10 cellular contexts compared by ENCODE assay signal in genomic region chr17:40349477-40350409, GRCh38. TPM values are rescaled to one million over a fixed set of nuclear protein-coding genes. Genes with fewer than 3 reads are reported as not detected.
DNase-seq lines count a peak whose midpoint lies in the region; ATAC-seq and TF ChIP-seq lines count a peak whose summit lies in the region.
"Had no signal": no experiment of that assay in that cellular context is flagged by ENCODE, and none has a peak within 500 bp of the region (broad histone marks: within the 10 kb centered on the region; RNA-seq: fewer than 3 reads in every experiment).

No MANE protein-coding gene starts in this region.

- POLR2A ChIA-PET in CD4-positive, alpha-beta memory T cell (lab: Charles Lee; ENCODE audit: partially characterized antibody), result interaction anchor here (29.0 kb wide), 1 partner anchor 35 kb away, joined by 1054 read pairs; the partner anchor contains the start of gene RARA

- peak overlapping the region in 1 of 8 donors; percentile 52 for H3K4me3 Mint-ChIP-seq in CD4-positive, alpha-beta memory T cell
- H3K4me3 Mint-ChIP-seq in T-helper 17 cell, result peak overlapping the region; percentile 47

- no peaks in the 10 kb centered on the region for H3K27me3 ChIP-seq in CD4-positive, alpha-beta memory T cell (ENCODE audit: insufficient read depth, low read length)
- H3K27me3 ChIP-seq in neutrophil, result no peaks in the 10 kb centered on the region
- no peaks in the 10 kb centered on the region for H3K27me3 ChIP-seq in MM.1S (replicated peaks; ENCODE audit: insufficient read depth, low read length)

- ATAC-seq in T-helper 17 cell (no peak), HG03521 (IDR thresholded peaks at IDR 0.05; ENCODE audit: unreplicated experiment) (no peak)

- no peak overlapping the region for H3K9ac ChIP-seq in MM.1S (ENCODE audit: low read length)

- H3K27ac Mint-ChIP-seq in CD4-positive, alpha-beta memory T cell, result peak overlapping the region in 6 of 7 donors; percentile 45 to 95 (median 88)
- peak overlapping the region; percentile 94 for H3K27ac Mint-ChIP-seq in T-helper 17 cell

- H3K9me2 ChIP-seq in MM.1S (replicated peaks; ENCODE audit: insufficient read depth, low read length), result no peaks in the 10 kb centered on the region

- no peak overlapping the region for H3K27ac ChIP-seq in CD4-positive, alpha-beta memory T cell (ENCODE audit: low read depth, low read length)
- peak overlapping the region; percentile 48 for H3K27ac ChIP-seq in neutrophil
- no peak overlapping the region for H3K27ac ChIP-seq in MM.1S (ENCODE audit: low read length)
- H3K27ac ChIP-seq: HL-60 had no signal

- H3K9me3 ChIP-seq in CD4-positive, alpha-beta memory T cell (ENCODE audit: control insufficient read depth in 1 of 2, low read length in 2 of 2), result no peaks in the 10 kb centered on the region
- H3K9me3 ChIP-seq in T-helper 17 cell (ENCODE audit: control insufficient read depth, low read length, poor library complexity, severe bottlenecking), result no peaks in the 10 kb centered on the region
- no peaks in the 10 kb centered on the region for H3K9me3 ChIP-seq in neutrophil
- no peaks in the 10 kb centered on the region for H3K9me3 ChIP-seq in MM.1S (replicated peaks; ENCODE audit: insufficient read depth, low read length)

- H3K36me3 ChIP-seq in CD4-positive, alpha-beta memory T cell (ENCODE audit: insufficient read depth, low read length), result peaks cover 48% of the 10 kb centered on the region
- H3K36me3 ChIP-seq in neutrophil (peaks cover 98% of the 10 kb centered on the region), MM.1S (replicated peaks; ENCODE audit: insufficient read depth, low read length) (peaks cover 7% of the 10 kb centered on the region; the same call in 1 of the 2 replicates)

- peaks cover 22 to 70% (median 41%) of the 10 kb centered on the region in 4 donors for H3K4me1 Mint-ChIP-seq in CD4-positive, alpha-beta memory T cell
- H3K4me1 Mint-ChIP-seq in T-helper 17 cell, result peaks cover 43% of the 10 kb centered on the region

- TF ChIP-seq CTCF in fibroblast of the aortic adventitia (IDR thresholded peaks at IDR 0.05; ENCODE audit: insufficient read depth, low read length) (no peak), neutrophil (IDR thresholded peaks at IDR 0.05) (no peak), MM.1S (IDR thresholded peaks at IDR 0.05; ENCODE audit: low read length) (no peak)

- CTCF ChIA-PET in CD4-positive, alpha-beta memory T cell (lab: Charles Lee; ENCODE audit: partially characterized antibody), result interaction anchor here (0.8 to 10.0 kb wide), 4 partner anchors 32 to 335 kb away, joined by 3 to 573 read pairs (median 12); partner anchors contain the start of gene RARA

- H3F3A ChIP-seq in MM.1S (ENCODE audit: insufficient read depth, low read length), result peaks cover 7% of the 10 kb centered on the region; the same call in 1 of the 2 replicates

- no peak overlapping the region for H3K4me2 ChIP-seq in MM.1S (ENCODE audit: low read depth, low read length)

- H2AFZ ChIP-seq in MM.1S (ENCODE audit: low read length), result no peak overlapping the region

- intact Hi-C loops in CD4-positive, alpha-beta memory T cell (cut with micrococcal nuclease), result no loop called here

- peaks cover 11 to 48% of the 10 kb centered on the region in 2 donors for H3K36me3 Mint-ChIP-seq in CD4-positive, alpha-beta memory T cell
- H3K36me3 Mint-ChIP-seq in T-helper 17 cell (ENCODE audit: low read depth), result peaks cover 3% of the 10 kb centered on the region

- H3K9me3 Mint-ChIP-seq in CD4-positive, alpha-beta memory T cell, result no peaks in the 10 kb centered on the region

- H3K79me2 ChIP-seq in MM.1S (ENCODE audit: low read length), result peaks cover 62% of the 10 kb centered on the region

- H3K4me1 ChIP-seq in CD4-positive, alpha-beta memory T cell (ENCODE audit: insufficient read depth, low read length), result peaks cover 38% of the 10 kb centered on the region
- H3K4me1 ChIP-seq in neutrophil (ENCODE audit: control insufficient read depth in 1 of 2, insufficient read depth in 1 of 2, low read depth in 1 of 2, low read length in 1 of 2) (peaks cover 67 to 83% of the 10 kb centered on the region in 2 experiments), MM.1S (ENCODE audit: low read length) (peaks cover 5% of the 10 kb centered on the region; the same call in 1 of the 2 replicates)

- no peak for DNase-seq in CD4-positive, alpha-beta memory T cell
- no peak for DNase-seq in T-helper 17 cell
- peak; percentile 82 for DNase-seq in fibroblast of the aortic adventitia (ENCODE audit: low read depth)
- DNase-seq in NCI-H146 treated with DMSO at 0.1 percent for 48 hours (lab: John Stamatoyannopoulos, UW; ENCODE audit: unreplicated experiment), result no peak
- no peak for DNase-seq in MM.1S
- DNase-seq in GM03348 (ENCODE audit: low spot score), result no peak
- DNase-seq: activated CD8-positive, alpha-beta memory T cell treated with anti-CD3 and anti-CD28 coated beads for 24 hours had no signal

- no peak overlapping the region for H3K4me3 ChIP-seq in CD4-positive, alpha-beta memory T cell (ENCODE audit: low read length in 2 of 2)
- H3K4me3 ChIP-seq in fibroblast of the aortic adventitia (ENCODE audit: low read depth, low read length), result peak overlapping the region; percentile 9
- H3K4me3 ChIP-seq in neutrophil (ENCODE audit: low read depth in 1 of 2, low read length in 1 of 2), result no peak overlapping the region
- no peak overlapping the region for H3K4me3 ChIP-seq in MM.1S (ENCODE audit: low read length)

- no peaks in the 10 kb centered on the region for H3K27me3 Mint-ChIP-seq in CD4-positive, alpha-beta memory T cell
- no peaks in the 10 kb centered on the region for H3K27me3 Mint-ChIP-seq in T-helper 17 cell

- H4K20me1 ChIP-seq in MM.1S (ENCODE audit: insufficient read depth, low read length), result peaks cover 21% of the 10 kb centered on the region; the same call in 1 of the 2 replicates

RNA-seq across cellular contexts. Expression of gene GJD3, which starts 14.8 kb away (rescaled TPM):
- not detected for total RNA-seq in CD4-positive, alpha-beta memory T cell
- not detected for polyA plus RNA-seq in CD4-positive, alpha-beta memory T cell
- total RNA-seq in T-helper 17 cell (not detected), fibroblast of the aortic adventitia (ENCODE audit: low replicate concordance) (5.9 TPM in 1 of 2 replicates, not detected in the other)

RNA-seq across cellular contexts. Expression of gene RARA, which starts 40.8 kb away (rescaled TPM):
- total RNA-seq in CD4-positive, alpha-beta memory T cell, result 10 to 100 TPM; 54.1 to 54.5 TPM
- 10 to 100 TPM in 1 of 2 donors, 1 to 10 TPM in 1; 5.1 to 20.7 TPM for polyA plus RNA-seq in CD4-positive, alpha-beta memory T cell
- total RNA-seq in T-helper 17 cell, result 100 to 1,000 TPM in 1 of 2 donors, 10 to 100 TPM in 1; 97.0 to 106 TPM
- total RNA-seq in fibroblast of the aortic adventitia (ENCODE audit: low replicate concordance), result 16.0 and 25.2 TPM in 2 replicates
